12 cellular contexts compared by ENCODE assay signal in genomic region chr11:4334356-4334755, GRCh38. TPM values are rescaled to one million over a fixed set of nuclear protein-coding genes. Genes with fewer than 3 reads are reported as not detected.
"Had no signal": no experiment of that assay in that cellular context is flagged by ENCODE, and none has a peak within 500 bp of the region (broad histone marks: within the 10 kb centered on the region; RNA-seq: fewer than 3 reads in every experiment).

No MANE protein-coding gene starts in this region.

RNA-seq across cellular contexts. Expression of gene OR52B4, which starts 33.8 kb away (rescaled TPM):
- total RNA-seq: stomach, subcutaneous adipose tissue, suprapubic skin, temporal lobe, testis, thoracic aorta, thyroid gland, transverse colon, upper lobe of left lung, ureter, urinary bladder, vagina had no signal
- polyA plus RNA-seq: stomach, urinary bladder had no signal
